ENCODE assay signal across 9 cellular contexts in genomic region chr20:23200914-23201313, GRCh38.
DNase-seq lines count a peak whose midpoint lies in the region; ATAC-seq and TF ChIP-seq lines count a peak whose summit lies in the region.
"Had no signal": no experiment of that assay in that cellular context is flagged by ENCODE, and none has a peak within 500 bp of the region (broad histone marks: within the 10 kb centered on the region; RNA-seq: fewer than 3 reads in every experiment).

No MANE protein-coding gene starts in this region.

- H4K5ac ChIP-seq in mesendoderm (ENCODE audit: low read length) = no peak overlapping the region

- H2BK15ac ChIP-seq in mesendoderm (replicated peaks; ENCODE audit: low read depth) = no peak overlapping the region

- no peak overlapping the region for H3K9ac ChIP-seq in mesendoderm (ENCODE audit: low read length)

- intact Hi-C loops in MCF 10A (cut with micrococcal nuclease) = loop anchor here (1.0 to 2.0 kb wide), 4 partner anchors 139 to 510 kb away; no protein-coding TSS in a partner anchor

- ATAC-seq in HG03039 (IDR thresholded peaks at IDR 0.05; ENCODE audit: unreplicated experiment) (no peak), HG02938 (IDR thresholded peaks at IDR 0.05; ENCODE audit: unreplicated experiment) (no peak), GM21619 (IDR thresholded peaks at IDR 0.05; ENCODE audit: unreplicated experiment) (no peak)

- CTCF ChIA-PET in GM10248 (lab: Yijun Ruan, JAX) = interaction anchor here (0.8 to 3.1 kb wide), 17 partner anchors 11 to 510 kb away, joined by 3 to 33 read pairs (median 4); no protein-coding TSS in a partner anchor
- CTCF ChIA-PET in MCF 10A (lab: Yijun Ruan, JAX) = interaction anchor here (0.5 to 6.5 kb wide), 82 partner anchors 10 to 866 kb away, joined by 3 to 198 read pairs (median 4); no protein-coding TSS in a partner anchor

- no peak overlapping the region for H3K4me2 ChIP-seq in mesendoderm (ENCODE audit: low read length)

- no TSS peak for BruUV-seq in MCF 10A (replicated peaks; lab: Mats Ljungman, UMichigan)

- peak; percentile 11 for TF ChIP-seq CTCF in GM10248 (IDR thresholded peaks at IDR 0.05; ENCODE audit: control extremely low read depth, extremely low read depth, low read depth, missing control alignments)
- peak; percentile 51 for TF ChIP-seq CTCF in LNCaP clone FGC (IDR thresholded peaks at IDR 0.05; ENCODE audit: control insufficient read depth, extremely low read depth, insufficient read depth)
- peak; percentile 71 for TF ChIP-seq CTCF in MCF 10A (IDR thresholded peaks at IDR 0.05; ENCODE audit: unreplicated experiment)

- no peak overlapping the region for H3K23ac ChIP-seq in mesendoderm (ENCODE audit: low read length)

- H3K18ac ChIP-seq in mesendoderm (ENCODE audit: low read length) = no peak overlapping the region

- H3K4me1 ChIP-seq in mesendoderm (ENCODE audit: control insufficient read depth, low read depth, low read length) = peaks cover 10% of the 10 kb centered on the region

- H4K8ac ChIP-seq in mesendoderm (ENCODE audit: low read depth, low read length) = no peak overlapping the region

- no peaks in the 10 kb centered on the region for H3K9me3 Mint-ChIP-seq in MCF 10A (ENCODE audit: unreplicated experiment)
- H3K9me3 Mint-ChIP-seq: central memory CD8-positive, alpha-beta T cell had no signal

- no peak overlapping the region for H3K27ac ChIP-seq in mesendoderm (ENCODE audit: low read depth, low read length)

- H3K36me3 Mint-ChIP-seq in MCF 10A (ENCODE audit: insufficient read depth, unreplicated experiment) = no peaks in the 10 kb centered on the region

- no peak overlapping the region for H2BK5ac ChIP-seq in mesendoderm (ENCODE audit: low read length)

- peak; percentile 27 for DNase-seq in GM10248 (ENCODE audit: extremely low spot score)
- no peak for DNase-seq in LNCaP clone FGC (ENCODE audit: low read depth)
- peak; percentile 79 for DNase-seq in MCF 10A (ENCODE audit: unreplicated experiment)
- DNase-seq in mesendoderm = peak; percentile 96
- DNase-seq in midbrain (lab: John Stamatoyannopoulos, UW) = no peak

- no peak overlapping the region for H3K4me3 Mint-ChIP-seq in MCF 10A (ENCODE audit: unreplicated experiment)
- H3K4me3 Mint-ChIP-seq: central memory CD8-positive, alpha-beta T cell had no signal

- peaks cover 16% of the 10 kb centered on the region for H3K4me1 Mint-ChIP-seq in MCF 10A (ENCODE audit: insufficient read depth, unreplicated experiment)
- H3K4me1 Mint-ChIP-seq: central memory CD8-positive, alpha-beta T cell had no signal

- no CpG with 5 or more reads among the region's 6 CpGs for WGBS in mesendoderm (ENCODE audit: extremely low coverage, insufficient coverage, low lambda C conversion rate)

- no peaks in the 10 kb centered on the region for H3K27me3 ChIP-seq in mesendoderm (ENCODE audit: insufficient read depth, low read length, poor library complexity)

- POLR2A ChIA-PET in GM10248 (lab: Yijun Ruan, JAX) (no interaction called here), MCF 10A (lab: Yijun Ruan, JAX) (interaction anchor here (0.6 to 1.4 kb wide), 7 partner anchors 30 to 509 kb away, joined by 3 to 7 read pairs (median 3); no protein-coding TSS in a partner anchor)

- peak overlapping the region; percentile 27 for H3K56ac ChIP-seq in mesendoderm (ENCODE audit: low read length)

- H3K4me3 ChIP-seq in LNCaP clone FGC (ENCODE audit: low read depth, low read length) (no peak overlapping the region), mesendoderm (ENCODE audit: low read length) (no peak overlapping the region)

- H3K27ac Mint-ChIP-seq in MCF 10A (ENCODE audit: low read depth, unreplicated experiment) = no peak overlapping the region

- no peak overlapping the region for H2AK5ac ChIP-seq in mesendoderm (ENCODE audit: low read length)

- no peaks in the 10 kb centered on the region for H3K79me1 ChIP-seq in mesendoderm (ENCODE audit: low read length)

- no peak overlapping the region for H3K4ac ChIP-seq in mesendoderm (ENCODE audit: low read depth, low read length)

- no peaks in the 10 kb centered on the region for H3K36me3 ChIP-seq in mesendoderm (ENCODE audit: control insufficient read depth, insufficient read depth, low read length)

- H3K27me3 Mint-ChIP-seq in MCF 10A (ENCODE audit: insufficient read depth, unreplicated experiment) = no peaks in the 10 kb centered on the region

- no peak overlapping the region for H2BK120ac ChIP-seq in mesendoderm (ENCODE audit: low read depth, low read length)

- no peaks in the 10 kb centered on the region for H3K79me2 ChIP-seq in mesendoderm (ENCODE audit: control insufficient read depth, insufficient read depth, low read length)

Comparison
In these comparisons a context has a peak if more than half of its experiments do, and no peak if none do; other contexts are left out.
1. DNase-seq: peak in GM10248 (single experiment), MCF 10A (single experiment) and mesendoderm (single experiment); none in LNCaP clone FGC (single experiment) and midbrain (single experiment).
2. CTCF ChIP-seq: peak in every context shown above with its lines; median percentile 71 in MCF 10A; 51 in LNCaP clone FGC; 11 in GM10248.